1 cellular context compared by ENCODE assay signal in the genomic region with DNA sequence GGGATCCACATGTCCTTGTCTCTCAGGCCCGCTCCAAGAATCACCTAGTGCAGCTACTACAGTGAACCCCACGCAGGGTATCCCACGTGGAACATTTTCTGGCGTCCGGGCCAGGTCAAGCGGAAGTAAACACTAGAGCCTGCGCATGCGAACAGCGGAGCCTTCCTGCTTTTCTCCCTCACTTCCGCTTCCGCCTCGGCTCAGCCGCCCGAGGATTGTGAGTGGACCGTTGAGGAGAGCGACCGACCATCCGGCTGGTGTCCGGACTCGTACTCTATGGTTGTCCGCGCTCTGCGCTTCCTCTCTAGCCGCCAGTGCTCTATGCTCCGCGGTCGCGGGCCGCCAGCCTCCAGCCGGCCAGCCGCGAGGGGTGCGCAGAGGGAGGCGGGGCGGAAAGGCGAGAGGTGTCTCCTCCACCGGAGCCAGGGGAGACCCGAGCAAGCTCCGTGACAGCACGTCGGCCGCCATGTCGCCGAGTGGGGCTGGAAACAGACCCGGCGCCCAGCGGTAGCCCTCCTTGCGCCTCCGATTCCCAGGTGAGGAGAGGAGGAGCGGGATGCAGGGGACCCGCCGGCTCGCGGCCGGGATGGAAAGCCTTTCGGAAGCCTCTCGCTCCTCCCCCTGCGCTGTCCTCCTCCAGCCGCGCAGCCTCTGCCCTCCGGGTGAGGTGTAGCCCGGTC.
A peak's percentile ranks its signal among the peaks of the same experiment; 100 is the strongest.
TF ChIP-seq lines count a peak whose summit lies in the region.

A gene with protein sequence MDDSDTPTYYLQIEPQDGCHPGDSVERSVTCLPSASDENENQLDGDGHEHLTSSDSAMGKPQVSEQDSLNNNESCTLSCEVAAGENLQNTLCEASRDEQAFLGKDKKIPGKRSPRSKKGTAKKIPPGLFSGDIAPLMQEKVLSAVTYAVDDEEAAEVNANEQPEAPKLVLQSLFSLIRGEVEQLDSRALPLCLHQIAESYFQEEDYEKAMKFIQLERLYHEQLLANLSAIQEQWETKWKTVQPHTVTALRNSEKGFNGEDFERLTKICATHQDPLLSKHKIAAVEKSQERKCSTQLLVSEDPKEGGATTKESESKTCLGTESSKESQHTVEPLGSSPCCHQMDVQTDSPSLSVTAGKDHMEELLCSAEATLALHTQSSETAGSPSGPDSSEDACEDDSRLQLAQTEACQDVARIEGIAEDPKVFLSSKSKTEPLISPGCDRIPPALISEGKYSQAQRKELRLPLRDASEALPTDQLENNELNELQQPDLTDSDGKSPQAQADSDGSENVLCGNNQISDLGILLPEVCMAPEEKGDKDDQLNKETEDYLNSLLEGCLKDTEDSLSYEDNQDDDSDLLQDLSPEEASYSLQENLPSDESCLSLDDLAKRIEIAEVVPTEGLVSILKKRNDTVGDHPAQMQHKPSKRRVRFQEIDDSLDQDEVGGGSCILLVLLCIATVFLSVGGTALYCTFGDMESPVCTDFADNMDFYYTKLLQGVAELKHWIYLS (plus strand): TSS at position 329 of the 680 bp plus-strand sequence. CDS start 25,107 bp downstream, outside the sequence.
A gene with protein sequence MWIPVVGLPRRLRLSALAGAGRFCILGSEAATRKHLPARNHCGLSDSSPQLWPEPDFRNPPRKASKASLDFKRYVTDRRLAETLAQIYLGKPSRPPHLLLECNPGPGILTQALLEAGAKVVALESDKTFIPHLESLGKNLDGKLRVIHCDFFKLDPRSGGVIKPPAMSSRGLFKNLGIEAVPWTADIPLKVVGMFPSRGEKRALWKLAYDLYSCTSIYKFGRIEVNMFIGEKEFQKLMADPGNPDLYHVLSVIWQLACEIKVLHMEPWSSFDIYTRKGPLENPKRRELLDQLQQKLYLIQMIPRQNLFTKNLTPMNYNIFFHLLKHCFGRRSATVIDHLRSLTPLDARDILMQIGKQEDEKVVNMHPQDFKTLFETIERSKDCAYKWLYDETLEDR (minus strand): TSS at position 134 of the 680 bp plus-strand sequence. CDS start 123 bp downstream, at position 11.

TF ChIP-seq in HepG2, 621 proteins besides CTCF, POLR2A, EP300 and RAD21 (continues in another document):
- TF ChIP-seq, protein P1, sequence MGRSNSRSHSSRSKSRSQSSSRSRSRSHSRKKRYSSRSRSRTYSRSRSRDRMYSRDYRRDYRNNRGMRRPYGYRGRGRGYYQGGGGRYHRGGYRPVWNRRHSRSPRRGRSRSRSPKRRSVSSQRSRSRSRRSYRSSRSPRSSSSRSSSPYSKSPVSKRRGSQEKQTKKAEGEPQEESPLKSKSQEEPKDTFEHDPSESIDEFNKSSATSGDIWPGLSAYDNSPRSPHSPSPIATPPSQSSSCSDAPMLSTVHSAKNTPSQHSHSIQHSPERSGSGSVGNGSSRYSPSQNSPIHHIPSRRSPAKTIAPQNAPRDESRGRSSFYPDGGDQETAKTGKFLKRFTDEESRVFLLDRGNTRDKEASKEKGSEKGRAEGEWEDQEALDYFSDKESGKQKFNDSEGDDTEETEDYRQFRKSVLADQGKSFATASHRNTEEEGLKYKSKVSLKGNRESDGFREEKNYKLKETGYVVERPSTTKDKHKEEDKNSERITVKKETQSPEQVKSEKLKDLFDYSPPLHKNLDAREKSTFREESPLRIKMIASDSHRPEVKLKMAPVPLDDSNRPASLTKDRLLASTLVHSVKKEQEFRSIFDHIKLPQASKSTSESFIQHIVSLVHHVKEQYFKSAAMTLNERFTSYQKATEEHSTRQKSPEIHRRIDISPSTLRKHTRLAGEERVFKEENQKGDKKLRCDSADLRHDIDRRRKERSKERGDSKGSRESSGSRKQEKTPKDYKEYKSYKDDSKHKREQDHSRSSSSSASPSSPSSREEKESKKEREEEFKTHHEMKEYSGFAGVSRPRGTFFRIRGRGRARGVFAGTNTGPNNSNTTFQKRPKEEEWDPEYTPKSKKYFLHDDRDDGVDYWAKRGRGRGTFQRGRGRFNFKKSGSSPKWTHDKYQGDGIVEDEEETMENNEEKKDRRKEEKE (IDR thresholded peaks at IDR 0.05): no peak
- TF ChIP-seq ELF4 (CRISPR knock-in tag; IDR thresholded peaks at IDR 0.05; ENCODE audit: borderline replicate concordance): peak; percentile 96
- peak; percentile 99 for TF ChIP-seq FOXK2 (IDR thresholded peaks at IDR 0.05)
- TF ChIP-seq ZNF317 (CRISPR knock-in tag; IDR thresholded peaks at IDR 0.05): peak; percentile 80
- TF ChIP-seq TAF15 (IDR thresholded peaks at IDR 0.05; ENCODE audit: low read depth, low read length, poor library complexity, severe bottlenecking): no peak
- no peak for TF ChIP-seq SOX13 (IDR thresholded peaks at IDR 0.05)
- peak in 1 of 2 experiments; percentile 37; a peak in 1 of 4 replicates for TF ChIP-seq SOX13 (CRISPR knock-in tag; conservative IDR thresholded peaks at IDR 0.05 in 1 of 2, IDR thresholded peaks at IDR 0.05 in 1 of 2)
- TF ChIP-seq RFXAP (CRISPR knock-in tag; IDR thresholded peaks at IDR 0.05; ENCODE audit: borderline replicate concordance): 0 out of 2 replicates have a peak, but pooled peaks have one; percentile 48
- TF ChIP-seq, protein P2, sequence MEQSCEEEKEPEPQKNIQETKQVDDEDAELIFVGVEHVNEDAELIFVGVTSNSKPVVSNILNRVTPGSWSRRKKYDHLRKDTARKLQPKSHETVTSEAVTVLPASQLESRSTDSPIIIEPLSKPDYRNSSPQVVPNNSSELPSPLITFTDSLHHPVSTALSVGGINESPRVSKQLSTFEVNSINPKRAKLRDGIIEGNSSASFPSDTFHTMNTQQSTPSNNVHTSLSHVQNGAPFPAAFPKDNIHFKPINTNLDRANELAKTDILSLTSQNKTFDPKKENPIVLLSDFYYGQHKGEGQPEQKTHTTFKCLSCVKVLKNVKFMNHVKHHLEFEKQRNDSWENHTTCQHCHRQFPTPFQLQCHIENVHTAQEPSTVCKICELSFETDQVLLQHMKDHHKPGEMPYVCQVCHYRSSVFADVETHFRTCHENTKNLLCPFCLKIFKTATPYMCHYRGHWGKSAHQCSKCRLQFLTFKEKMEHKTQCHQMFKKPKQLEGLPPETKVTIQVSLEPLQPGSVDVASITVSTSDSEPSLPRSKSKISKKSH (CRISPR knock-in tag; IDR thresholded peaks at IDR 0.05; ENCODE audit: borderline replicate concordance): peak; percentile 77; the same call in 1 of the 2 replicates
- TF ChIP-seq, protein P3, sequence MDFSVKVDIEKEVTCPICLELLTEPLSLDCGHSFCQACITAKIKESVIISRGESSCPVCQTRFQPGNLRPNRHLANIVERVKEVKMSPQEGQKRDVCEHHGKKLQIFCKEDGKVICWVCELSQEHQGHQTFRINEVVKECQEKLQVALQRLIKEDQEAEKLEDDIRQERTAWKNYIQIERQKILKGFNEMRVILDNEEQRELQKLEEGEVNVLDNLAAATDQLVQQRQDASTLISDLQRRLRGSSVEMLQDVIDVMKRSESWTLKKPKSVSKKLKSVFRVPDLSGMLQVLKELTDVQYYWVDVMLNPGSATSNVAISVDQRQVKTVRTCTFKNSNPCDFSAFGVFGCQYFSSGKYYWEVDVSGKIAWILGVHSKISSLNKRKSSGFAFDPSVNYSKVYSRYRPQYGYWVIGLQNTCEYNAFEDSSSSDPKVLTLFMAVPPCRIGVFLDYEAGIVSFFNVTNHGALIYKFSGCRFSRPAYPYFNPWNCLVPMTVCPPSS (IDR thresholded peaks at IDR 0.05): no peak
- peak; percentile 82 for TF ChIP-seq FOXJ3 (CRISPR knock-in tag; IDR thresholded peaks at IDR 0.05; ENCODE audit: borderline replicate concordance)
- TF ChIP-seq CHD4 (IDR thresholded peaks at IDR 0.05; ENCODE audit: borderline replicate concordance, low read length): no peak
- peak; percentile 84 for TF ChIP-seq ASH2L (IDR thresholded peaks at IDR 0.05; ENCODE audit: insufficient read length, low read depth, low read length)
- TF ChIP-seq ZEB1 (IDR thresholded peaks at IDR 0.05; ENCODE audit: insufficient replicate concordance, low read depth): peak; percentile 18
- TF ChIP-seq ZNF274 (CRISPR knock-in tag; IDR thresholded peaks at IDR 0.05): no peak
- peak; percentile 29; the same call in 1 of the 2 replicates for TF ChIP-seq RFXANK (CRISPR knock-in tag; IDR thresholded peaks at IDR 0.05)
- TF ChIP-seq, protein P4, sequence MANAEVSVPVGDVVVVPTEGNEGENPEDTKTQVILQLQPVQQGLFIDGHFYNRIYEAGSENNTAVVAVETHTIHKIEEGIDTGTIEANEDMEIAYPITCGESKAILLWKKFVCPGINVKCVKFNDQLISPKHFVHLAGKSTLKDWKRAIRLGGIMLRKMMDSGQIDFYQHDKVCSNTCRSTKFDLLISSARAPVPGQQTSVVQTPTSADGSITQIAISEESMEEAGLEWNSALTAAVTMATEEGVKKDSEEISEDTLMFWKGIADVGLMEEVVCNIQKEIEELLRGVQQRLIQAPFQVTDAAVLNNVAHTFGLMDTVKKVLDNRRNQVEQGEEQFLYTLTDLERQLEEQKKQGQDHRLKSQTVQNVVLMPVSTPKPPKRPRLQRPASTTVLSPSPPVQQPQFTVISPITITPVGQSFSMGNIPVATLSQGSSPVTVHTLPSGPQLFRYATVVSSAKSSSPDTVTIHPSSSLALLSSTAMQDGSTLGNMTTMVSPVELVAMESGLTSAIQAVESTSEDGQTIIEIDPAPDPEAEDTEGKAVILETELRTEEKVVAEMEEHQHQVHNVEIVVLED (CRISPR knock-in tag; IDR thresholded peaks at IDR 0.05; ENCODE audit: borderline replicate concordance): peak; percentile 84
- peak; percentile 20; the same call in 1 of the 2 replicates for TF ChIP-seq ZNF841 (CRISPR knock-in tag; IDR thresholded peaks at IDR 0.05; ENCODE audit: borderline replicate concordance)
- peak; percentile 89; the same call in 1 of the 2 replicates for TF ChIP-seq ZNF747 (CRISPR knock-in tag; IDR thresholded peaks at IDR 0.05; ENCODE audit: borderline replicate concordance)
- peak; percentile 44; the same call in 1 of the 2 replicates for TF ChIP-seq ESRRA (CRISPR knock-in tag; IDR thresholded peaks at IDR 0.05; ENCODE audit: low read depth)
- TF ChIP-seq GABPB1 (CRISPR knock-in tag; IDR thresholded peaks at IDR 0.05): peak; percentile 99
- TF ChIP-seq CAMTA2 (CRISPR knock-in tag; IDR thresholded peaks at IDR 0.05; ENCODE audit: borderline replicate concordance): peak; percentile 81; the same call in 1 of the 2 replicates
- TF ChIP-seq ZKSCAN5 (CRISPR knock-in tag; IDR thresholded peaks at IDR 0.05): 0 out of 2 replicates have a peak, but pooled peaks have one; percentile 7
- 0 out of 2 replicates have a peak, but pooled peaks have one; percentile 79 for TF ChIP-seq MTF2 (CRISPR knock-in tag; IDR thresholded peaks at IDR 0.05; ENCODE audit: borderline replicate concordance)
- TF ChIP-seq HOXA5 (CRISPR knock-in tag; IDR thresholded peaks at IDR 0.05): 0 out of 2 replicates have a peak, but pooled peaks have one; percentile 75
- TF ChIP-seq MIXL1 (CRISPR knock-in tag; IDR thresholded peaks at IDR 0.05): peak; percentile 29; the same call in 1 of the 2 replicates
- TF ChIP-seq ZNF883 (CRISPR knock-in tag; IDR thresholded peaks at IDR 0.05; ENCODE audit: not compliant biosample characterization): peak; percentile 34
- TF ChIP-seq, protein P5, sequence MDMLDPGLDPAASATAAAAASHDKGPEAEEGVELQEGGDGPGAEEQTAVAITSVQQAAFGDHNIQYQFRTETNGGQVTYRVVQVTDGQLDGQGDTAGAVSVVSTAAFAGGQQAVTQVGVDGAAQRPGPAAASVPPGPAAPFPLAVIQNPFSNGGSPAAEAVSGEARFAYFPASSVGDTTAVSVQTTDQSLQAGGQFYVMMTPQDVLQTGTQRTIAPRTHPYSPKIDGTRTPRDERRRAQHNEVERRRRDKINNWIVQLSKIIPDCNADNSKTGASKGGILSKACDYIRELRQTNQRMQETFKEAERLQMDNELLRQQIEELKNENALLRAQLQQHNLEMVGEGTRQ (IDR thresholded peaks at IDR 0.05; ENCODE audit: low read depth, low read length): 0 out of 2 replicates have a peak, but pooled peaks have one; percentile 17
- TF ChIP-seq, protein P5 (CRISPR knock-in tag; IDR thresholded peaks at IDR 0.05; ENCODE audit: borderline replicate concordance): no peak
- 0 out of 2 replicates have a peak, but pooled peaks have one; percentile 47 for TF ChIP-seq NFKB2 (CRISPR knock-in tag; IDR thresholded peaks at IDR 0.05; ENCODE audit: borderline replicate concordance)
- TF ChIP-seq IKZF1 (IDR thresholded peaks at IDR 0.05): no peak
- no peak for TF ChIP-seq ZBTB42 (CRISPR knock-in tag; IDR thresholded peaks at IDR 0.05)
- TF ChIP-seq ETV5 (CRISPR knock-in tag; IDR thresholded peaks at IDR 0.05; ENCODE audit: borderline replicate concordance): peak; percentile 85
- peak; percentile 89 for TF ChIP-seq ELF3 (CRISPR knock-in tag; IDR thresholded peaks at IDR 0.05)
- TF ChIP-seq ZC3H13 (CRISPR knock-in tag; IDR thresholded peaks at IDR 0.05): peak; percentile 75; the same call in 1 of the 2 replicates
- peak; percentile 89 for TF ChIP-seq ZMYM4 (CRISPR knock-in tag; IDR thresholded peaks at IDR 0.05)
- TF ChIP-seq RARA (CRISPR knock-in tag; IDR thresholded peaks at IDR 0.05): peak; percentile 18; the same call in 1 of the 2 replicates
- TF ChIP-seq, protein P6, sequence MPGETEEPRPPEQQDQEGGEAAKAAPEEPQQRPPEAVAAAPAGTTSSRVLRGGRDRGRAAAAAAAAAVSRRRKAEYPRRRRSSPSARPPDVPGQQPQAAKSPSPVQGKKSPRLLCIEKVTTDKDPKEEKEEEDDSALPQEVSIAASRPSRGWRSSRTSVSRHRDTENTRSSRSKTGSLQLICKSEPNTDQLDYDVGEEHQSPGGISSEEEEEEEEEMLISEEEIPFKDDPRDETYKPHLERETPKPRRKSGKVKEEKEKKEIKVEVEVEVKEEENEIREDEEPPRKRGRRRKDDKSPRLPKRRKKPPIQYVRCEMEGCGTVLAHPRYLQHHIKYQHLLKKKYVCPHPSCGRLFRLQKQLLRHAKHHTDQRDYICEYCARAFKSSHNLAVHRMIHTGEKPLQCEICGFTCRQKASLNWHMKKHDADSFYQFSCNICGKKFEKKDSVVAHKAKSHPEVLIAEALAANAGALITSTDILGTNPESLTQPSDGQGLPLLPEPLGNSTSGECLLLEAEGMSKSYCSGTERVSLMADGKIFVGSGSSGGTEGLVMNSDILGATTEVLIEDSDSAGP (CRISPR knock-in tag; IDR thresholded peaks at IDR 0.05; ENCODE audit: borderline replicate concordance): peak; percentile 93; the same call in 1 of the 2 replicates
- TF ChIP-seq, protein P7, sequence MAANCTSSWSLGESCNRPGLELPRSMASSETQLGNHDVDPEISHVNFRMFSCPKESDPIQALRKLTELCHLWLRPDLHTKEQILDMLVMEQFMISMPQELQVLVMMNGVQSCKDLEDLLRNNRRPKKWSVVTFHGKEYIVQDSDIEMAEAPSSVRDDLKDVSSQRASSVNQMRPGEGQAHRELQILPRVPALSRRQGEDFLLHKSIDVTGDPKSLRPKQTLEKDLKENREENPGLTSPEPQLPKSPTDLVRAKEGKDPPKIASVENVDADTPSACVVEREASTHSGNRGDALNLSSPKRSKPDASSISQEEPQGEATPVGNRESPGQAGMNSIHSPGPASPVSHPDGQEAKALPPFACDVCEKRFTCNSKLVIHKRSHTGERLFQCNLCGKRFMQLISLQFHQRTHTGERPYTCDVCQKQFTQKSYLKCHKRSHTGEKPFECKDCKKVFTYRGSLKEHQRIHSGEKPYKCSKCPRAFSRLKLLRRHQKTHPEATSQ (CRISPR knock-in tag; IDR thresholded peaks at IDR 0.05; ENCODE audit: borderline replicate concordance): no peak
- 0 out of 2 replicates have a peak, but pooled peaks have one; percentile 39 for TF ChIP-seq ZNF143 (CRISPR knock-in tag; IDR thresholded peaks at IDR 0.05)
- peak; percentile 73 for TF ChIP-seq ZNF160 (CRISPR knock-in tag; IDR thresholded peaks at IDR 0.05)
